Comparison of ENCODE assay signal across 15 cellular contexts in the genomic region with DNA sequence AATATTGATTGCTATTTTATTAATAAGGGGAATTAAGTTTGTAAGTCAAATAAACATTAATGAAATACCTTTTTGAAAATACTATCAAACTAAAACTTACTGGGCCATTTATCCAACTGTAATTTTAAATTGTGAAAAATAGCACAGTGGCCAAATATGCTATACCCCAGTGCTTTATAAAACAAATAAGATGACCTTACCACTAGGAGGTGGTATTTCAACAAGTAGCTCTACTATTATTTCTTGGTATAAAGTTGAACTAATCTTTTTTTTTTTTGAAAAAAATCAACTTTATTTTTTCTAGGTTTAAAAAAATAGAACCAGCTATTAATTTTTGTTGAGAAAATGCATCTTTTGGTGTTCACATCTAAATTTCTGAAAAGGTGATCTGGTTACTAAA. TPM values are rescaled to one million over a fixed set of nuclear protein-coding genes. Genes with fewer than 3 reads are reported as not detected.
DNase-seq lines count a peak whose midpoint lies in the region; ATAC-seq, FAIRE-seq and TF ChIP-seq lines count a peak whose summit lies in the region.
"Had no signal": no experiment of that assay in that cellular context is flagged by ENCODE, and none has a peak within 500 bp of the region (broad histone marks: within the 10 kb centered on the region; RNA-seq: fewer than 3 reads in every experiment).

No MANE protein-coding gene starts in this region.

- H3K79me2 ChIP-seq in hepatocyte = no peaks in the 10 kb centered on the region

- H3K9me3 ChIP-seq in AG04450 (ENCODE audit: control insufficient read depth, insufficient read depth, low read length) (no peaks in the 10 kb centered on the region), hepatocyte (ENCODE audit: low read depth) (no peaks in the 10 kb centered on the region)

- DNase-seq in AG04450 (ENCODE audit: low read depth, low spot score) (no peak), GM12892 (ENCODE audit: insufficient read length) (no peak), RKO (ENCODE audit: low spot score) (peak; percentile 31), hepatocyte (ENCODE audit: low spot score) (no peak), mucosa of gallbladder (ENCODE audit: low spot score) (no peak), KG1 (lab: John Stamatoyannopoulos, UW) (no peak)
- DNase-seq: activated T-cell treated with anti-CD3 and anti-CD28 coated beads, Interleukin-2, amount 50 U/mL, for 1 hour; amniotic stem cell; CD8-positive, alpha-beta memory T cell; hippocampal formation; NCI-H1105; NCI-H526; stimulated activated CD4-positive, alpha-beta T cell treated with anti-CD3 and anti-CD28 coated beads, Interleukin-4, amount 100 ng/mL, for 24 hours had no signal

- POLR2A ChIA-PET in AG04450 (lab: Yijun Ruan, JAX) = no interaction called here

- H2AFZ ChIP-seq in hepatocyte = no peak overlapping the region

- H3K36me3 ChIP-seq in hepatocyte (replicated peaks; ENCODE audit: insufficient read depth, low read depth) = no peaks in the 10 kb centered on the region

- no peaks in the 10 kb centered on the region for H3K27me3 ChIP-seq in AG04450 (ENCODE audit: control insufficient read depth, insufficient read depth, low read length)
- H3K27me3 ChIP-seq in hepatocyte = no peaks in the 10 kb centered on the region

- no peaks in the 10 kb centered on the region for H3K9me2 ChIP-seq in hepatocyte (replicated peaks; ENCODE audit: insufficient read depth)

- TF ChIP-seq POLR2A in GM12892 (IDR thresholded peaks at IDR 0.05; ENCODE audit: low read depth, low read length) = no peak

- CTCF ChIA-PET in AG04450 (lab: Charles Lee) = interaction anchor here (0.8 to 1.4 kb wide), 3 partner anchors 11 to 1032 kb away, joined by 3 read pairs; a partner anchor contains a TSS

- ATAC-seq in HG03520 (IDR thresholded peaks at IDR 0.05; ENCODE audit: unreplicated experiment) (no peak), GM18907 (IDR thresholded peaks at IDR 0.05; ENCODE audit: unreplicated experiment) (no peak)

- no peak overlapping the region for H3K4me2 ChIP-seq in hepatocyte

- no peaks in the 10 kb centered on the region for H4K20me1 ChIP-seq in hepatocyte (ENCODE audit: insufficient read depth, poor library complexity, severe bottlenecking)

- H3K4me1 ChIP-seq in hepatocyte (ENCODE audit: insufficient read depth) = no peaks in the 10 kb centered on the region

- peak; percentile 20; the same call in 1 of the 2 replicates for TF ChIP-seq CTCF in AG04450 (IDR thresholded peaks at IDR 0.05; ENCODE audit: low read depth, low read length)
- TF ChIP-seq CTCF in hepatocyte (IDR thresholded peaks at IDR 0.05; ENCODE audit: poor library complexity) = peak; percentile 24

- no peak overlapping the region for H3K27ac ChIP-seq in AG04450 (ENCODE audit: low read depth, low read length)
- H3K27ac ChIP-seq in hepatocyte = no peak overlapping the region

- H3K4me3 ChIP-seq in AG04450 (ENCODE audit: low read depth, low read length) = no peak overlapping the region
- H3K4me3 ChIP-seq in hepatocyte = no peak overlapping the region

- FAIRE-seq in GM12892 (lab: Jason Lieb, UNC) = peak; percentile 33

RNA-seq across cellular contexts. Expression of a gene that starts 14.7 kb away (rescaled TPM):
- polyA plus RNA-seq in AG04450 (2011; rRNA removed) = 9.0 and 11.7 TPM in 2 replicates
- 1.2 and 3.2 TPM in 2 replicates for polyA minus RNA-seq in AG04450 (2011; rRNA and poly(A)+ RNA removed)
- 1.8 TPM for polyA plus RNA-seq in GM12892 (2012; ENCODE audit: missing spikeins)
- total RNA-seq in hepatocyte = 10.3 and 11.1 TPM in 2 replicates
- 3.1 and 3.6 TPM in 2 replicates for polyA plus RNA-seq in hepatocyte
- 8.7 TPM for total RNA-seq in mucosa of gallbladder

RNA-seq across cellular contexts. Expression of a gene that starts 14.9 kb away (rescaled TPM):
- polyA plus RNA-seq in AG04450 (2011; rRNA removed) (1.6 and 1.7 TPM in 2 replicates), hepatocyte (10.3 and 14.5 TPM in 2 replicates)
- polyA minus RNA-seq in AG04450 (2011; rRNA and poly(A)+ RNA removed) = 0.74 and 1.1 TPM in 2 replicates
- 3.3 TPM for polyA plus RNA-seq in GM12892 (2012; ENCODE audit: missing spikeins)
- total RNA-seq in hepatocyte (5.3 and 9.0 TPM in 2 replicates), mucosa of gallbladder (8.5 TPM)
